Comparison of ENCODE assay signal across 1 cellular context in the genomic region with DNA sequence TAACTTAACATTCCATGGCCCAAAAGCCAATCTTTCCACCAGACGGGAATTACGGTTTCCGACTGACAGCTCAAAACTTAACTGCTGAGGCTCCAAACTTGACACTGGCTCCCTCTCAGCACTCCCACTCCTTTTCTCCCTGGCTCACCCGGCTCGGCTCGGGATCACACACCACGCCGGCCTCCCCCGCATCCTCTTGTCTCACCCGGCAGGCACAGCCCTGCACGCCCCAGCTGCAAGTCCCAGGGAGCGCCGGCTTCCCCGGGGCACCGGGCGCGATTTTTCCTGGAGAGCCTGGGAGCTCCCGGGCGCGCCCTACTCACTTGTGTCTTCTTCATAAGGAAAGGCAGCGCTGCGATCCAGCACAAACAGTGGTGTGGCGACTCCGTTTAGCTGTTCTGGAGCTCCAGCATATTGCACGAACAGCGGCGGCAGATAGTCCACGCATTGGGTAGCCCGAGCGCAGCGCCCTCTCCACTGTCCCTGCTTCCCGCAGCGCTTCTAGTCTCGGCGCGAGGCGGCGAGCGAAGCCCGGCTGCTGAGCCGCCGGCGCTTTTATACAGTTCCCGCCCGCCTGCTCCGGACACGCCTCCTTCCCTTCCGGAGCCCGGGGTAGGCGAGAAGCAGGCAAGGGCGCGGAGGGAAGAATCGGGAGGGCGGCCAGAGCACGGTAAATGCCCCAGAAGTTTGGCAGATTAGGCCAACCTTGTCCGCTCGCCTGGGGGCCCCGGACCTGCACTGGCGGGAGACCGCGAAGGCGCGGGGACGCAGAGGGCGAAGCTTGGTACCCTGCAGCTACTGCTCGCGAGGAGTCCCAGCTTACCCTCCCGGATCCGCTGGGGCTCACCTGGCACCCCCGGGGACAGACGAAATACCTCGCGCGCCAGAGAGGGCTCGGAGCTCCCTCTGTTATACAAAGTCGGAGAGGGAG.
A peak's percentile ranks its signal among the peaks of the same experiment; 100 is the strongest.
TF ChIP-seq lines count a peak whose summit lies in the region.

A gene with protein sequence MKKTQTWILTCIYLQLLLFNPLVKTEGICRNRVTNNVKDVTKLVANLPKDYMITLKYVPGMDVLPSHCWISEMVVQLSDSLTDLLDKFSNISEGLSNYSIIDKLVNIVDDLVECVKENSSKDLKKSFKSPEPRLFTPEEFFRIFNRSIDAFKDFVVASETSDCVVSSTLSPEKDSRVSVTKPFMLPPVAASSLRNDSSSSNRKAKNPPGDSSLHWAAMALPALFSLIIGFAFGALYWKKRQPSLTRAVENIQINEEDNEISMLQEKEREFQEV (minus strand): TSS at position 531 of the 931 bp plus-strand sequence. CDS start 193 bp downstream, at position 338.

TF ChIP-seq in HEK293, 187 proteins besides CTCF, POLR2A, EP300 and RAD21 (continued from another document):
- TF ChIP-seq, protein P1, sequence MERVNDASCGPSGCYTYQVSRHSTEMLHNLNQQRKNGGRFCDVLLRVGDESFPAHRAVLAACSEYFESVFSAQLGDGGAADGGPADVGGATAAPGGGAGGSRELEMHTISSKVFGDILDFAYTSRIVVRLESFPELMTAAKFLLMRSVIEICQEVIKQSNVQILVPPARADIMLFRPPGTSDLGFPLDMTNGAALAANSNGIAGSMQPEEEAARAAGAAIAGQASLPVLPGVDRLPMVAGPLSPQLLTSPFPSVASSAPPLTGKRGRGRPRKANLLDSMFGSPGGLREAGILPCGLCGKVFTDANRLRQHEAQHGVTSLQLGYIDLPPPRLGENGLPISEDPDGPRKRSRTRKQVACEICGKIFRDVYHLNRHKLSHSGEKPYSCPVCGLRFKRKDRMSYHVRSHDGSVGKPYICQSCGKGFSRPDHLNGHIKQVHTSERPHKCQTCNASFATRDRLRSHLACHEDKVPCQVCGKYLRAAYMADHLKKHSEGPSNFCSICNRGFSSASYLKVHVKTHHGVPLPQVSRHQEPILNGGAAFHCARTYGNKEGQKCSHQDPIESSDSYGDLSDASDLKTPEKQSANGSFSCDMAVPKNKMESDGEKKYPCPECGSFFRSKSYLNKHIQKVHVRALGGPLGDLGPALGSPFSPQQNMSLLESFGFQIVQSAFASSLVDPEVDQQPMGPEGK (tag by site-specific recombination; IDR thresholded peaks at IDR 0.05) = peak; percentile 85
- TF ChIP-seq WT1 (tag by site-specific recombination; IDR thresholded peaks at IDR 0.05) = peak; percentile 17; the same call in 1 of the 2 replicates
- TF ChIP-seq ZNF792 (tag by site-specific recombination; IDR thresholded peaks at IDR 0.05) = no peak
- TF ChIP-seq REPIN1 (tag by site-specific recombination; IDR thresholded peaks at IDR 0.05; ENCODE audit: low read depth) = no peak
- TF ChIP-seq ZNF223 (tag by site-specific recombination; IDR thresholded peaks at IDR 0.05) = no peak
- TF ChIP-seq ZNF585B (tag by site-specific recombination; IDR thresholded peaks at IDR 0.05) = no peak
- peak; percentile 73 for TF ChIP-seq ZNF335 (tag by site-specific recombination; conservative IDR thresholded peaks at IDR 0.05)
- TF ChIP-seq SCRT2 (tag by site-specific recombination; IDR thresholded peaks at IDR 0.05) = no peak
- TF ChIP-seq ZSCAN16 (tag by site-specific recombination; IDR thresholded peaks at IDR 0.05) = no peak
- no peak for TF ChIP-seq ZNF416 (tag by site-specific recombination; IDR thresholded peaks at IDR 0.05)
- TF ChIP-seq SCRT1 (tag by site-specific recombination; IDR thresholded peaks at IDR 0.05; ENCODE audit: borderline replicate concordance) = no peak
- TF ChIP-seq ZNF132 (tag by site-specific recombination; IDR thresholded peaks at IDR 0.05; ENCODE audit: borderline replicate concordance) = no peak
- TF ChIP-seq, protein P2, sequence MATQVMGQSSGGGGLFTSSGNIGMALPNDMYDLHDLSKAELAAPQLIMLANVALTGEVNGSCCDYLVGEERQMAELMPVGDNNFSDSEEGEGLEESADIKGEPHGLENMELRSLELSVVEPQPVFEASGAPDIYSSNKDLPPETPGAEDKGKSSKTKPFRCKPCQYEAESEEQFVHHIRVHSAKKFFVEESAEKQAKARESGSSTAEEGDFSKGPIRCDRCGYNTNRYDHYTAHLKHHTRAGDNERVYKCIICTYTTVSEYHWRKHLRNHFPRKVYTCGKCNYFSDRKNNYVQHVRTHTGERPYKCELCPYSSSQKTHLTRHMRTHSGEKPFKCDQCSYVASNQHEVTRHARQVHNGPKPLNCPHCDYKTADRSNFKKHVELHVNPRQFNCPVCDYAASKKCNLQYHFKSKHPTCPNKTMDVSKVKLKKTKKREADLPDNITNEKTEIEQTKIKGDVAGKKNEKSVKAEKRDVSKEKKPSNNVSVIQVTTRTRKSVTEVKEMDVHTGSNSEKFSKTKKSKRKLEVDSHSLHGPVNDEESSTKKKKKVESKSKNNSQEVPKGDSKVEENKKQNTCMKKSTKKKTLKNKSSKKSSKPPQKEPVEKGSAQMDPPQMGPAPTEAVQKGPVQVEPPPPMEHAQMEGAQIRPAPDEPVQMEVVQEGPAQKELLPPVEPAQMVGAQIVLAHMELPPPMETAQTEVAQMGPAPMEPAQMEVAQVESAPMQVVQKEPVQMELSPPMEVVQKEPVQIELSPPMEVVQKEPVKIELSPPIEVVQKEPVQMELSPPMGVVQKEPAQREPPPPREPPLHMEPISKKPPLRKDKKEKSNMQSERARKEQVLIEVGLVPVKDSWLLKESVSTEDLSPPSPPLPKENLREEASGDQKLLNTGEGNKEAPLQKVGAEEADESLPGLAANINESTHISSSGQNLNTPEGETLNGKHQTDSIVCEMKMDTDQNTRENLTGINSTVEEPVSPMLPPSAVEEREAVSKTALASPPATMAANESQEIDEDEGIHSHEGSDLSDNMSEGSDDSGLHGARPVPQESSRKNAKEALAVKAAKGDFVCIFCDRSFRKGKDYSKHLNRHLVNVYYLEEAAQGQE (tag by site-specific recombination; IDR thresholded peaks at IDR 0.05) = peak; percentile 35; the same call in 1 of the 2 replicates
- TF ChIP-seq ZNF549 (tag by site-specific recombination; IDR thresholded peaks at IDR 0.05) = no peak
- TF ChIP-seq ZNF544 (tag by site-specific recombination; IDR thresholded peaks at IDR 0.05) = no peak
- TF ChIP-seq ZNF184 (tag by site-specific recombination; IDR thresholded peaks at IDR 0.05) = 0 out of 2 replicates have a peak, but pooled peaks have one; percentile 13
- TF ChIP-seq MZF1 (tag by site-specific recombination; IDR thresholded peaks at IDR 0.05; ENCODE audit: borderline replicate concordance) = peak; percentile 71; the same call in 1 of the 2 replicates
- no peak for TF ChIP-seq ZNF555 (tag by site-specific recombination; conservative IDR thresholded peaks at IDR 0.05)
- TF ChIP-seq OSR2 (tag by site-specific recombination; IDR thresholded peaks at IDR 0.05) = 0 out of 2 replicates have a peak, but pooled peaks have one; percentile 5
- peak; percentile 93 for TF ChIP-seq ZNF341 (tag by site-specific recombination; IDR thresholded peaks at IDR 0.05; ENCODE audit: low read depth)
- no peak for TF ChIP-seq GLI2 (tag by site-specific recombination; IDR thresholded peaks at IDR 0.05; ENCODE audit: borderline replicate concordance, low read depth)
- TF ChIP-seq, protein P3, sequence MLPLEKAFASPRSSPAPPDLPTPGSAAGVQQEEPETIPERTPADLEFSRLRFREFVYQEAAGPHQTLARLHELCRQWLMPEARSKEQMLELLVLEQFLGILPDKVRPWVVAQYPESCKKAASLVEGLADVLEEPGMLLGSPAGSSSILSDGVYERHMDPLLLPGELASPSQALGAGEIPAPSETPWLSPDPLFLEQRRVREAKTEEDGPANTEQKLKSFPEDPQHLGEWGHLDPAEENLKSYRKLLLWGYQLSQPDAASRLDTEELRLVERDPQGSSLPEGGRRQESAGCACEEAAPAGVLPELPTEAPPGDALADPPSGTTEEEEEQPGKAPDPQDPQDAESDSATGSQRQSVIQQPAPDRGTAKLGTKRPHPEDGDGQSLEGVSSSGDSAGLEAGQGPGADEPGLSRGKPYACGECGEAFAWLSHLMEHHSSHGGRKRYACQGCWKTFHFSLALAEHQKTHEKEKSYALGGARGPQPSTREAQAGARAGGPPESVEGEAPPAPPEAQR (tag by site-specific recombination; IDR thresholded peaks at IDR 0.05) = no peak
- TF ChIP-seq, protein P4, sequence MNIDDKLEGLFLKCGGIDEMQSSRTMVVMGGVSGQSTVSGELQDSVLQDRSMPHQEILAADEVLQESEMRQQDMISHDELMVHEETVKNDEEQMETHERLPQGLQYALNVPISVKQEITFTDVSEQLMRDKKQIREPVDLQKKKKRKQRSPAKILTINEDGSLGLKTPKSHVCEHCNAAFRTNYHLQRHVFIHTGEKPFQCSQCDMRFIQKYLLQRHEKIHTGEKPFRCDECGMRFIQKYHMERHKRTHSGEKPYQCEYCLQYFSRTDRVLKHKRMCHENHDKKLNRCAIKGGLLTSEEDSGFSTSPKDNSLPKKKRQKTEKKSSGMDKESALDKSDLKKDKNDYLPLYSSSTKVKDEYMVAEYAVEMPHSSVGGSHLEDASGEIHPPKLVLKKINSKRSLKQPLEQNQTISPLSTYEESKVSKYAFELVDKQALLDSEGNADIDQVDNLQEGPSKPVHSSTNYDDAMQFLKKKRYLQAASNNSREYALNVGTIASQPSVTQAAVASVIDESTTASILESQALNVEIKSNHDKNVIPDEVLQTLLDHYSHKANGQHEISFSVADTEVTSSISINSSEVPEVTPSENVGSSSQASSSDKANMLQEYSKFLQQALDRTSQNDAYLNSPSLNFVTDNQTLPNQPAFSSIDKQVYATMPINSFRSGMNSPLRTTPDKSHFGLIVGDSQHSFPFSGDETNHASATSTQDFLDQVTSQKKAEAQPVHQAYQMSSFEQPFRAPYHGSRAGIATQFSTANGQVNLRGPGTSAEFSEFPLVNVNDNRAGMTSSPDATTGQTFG (tag by site-specific recombination; IDR thresholded peaks at IDR 0.05; ENCODE audit: borderline replicate concordance) = no peak
- TF ChIP-seq, protein P5, sequence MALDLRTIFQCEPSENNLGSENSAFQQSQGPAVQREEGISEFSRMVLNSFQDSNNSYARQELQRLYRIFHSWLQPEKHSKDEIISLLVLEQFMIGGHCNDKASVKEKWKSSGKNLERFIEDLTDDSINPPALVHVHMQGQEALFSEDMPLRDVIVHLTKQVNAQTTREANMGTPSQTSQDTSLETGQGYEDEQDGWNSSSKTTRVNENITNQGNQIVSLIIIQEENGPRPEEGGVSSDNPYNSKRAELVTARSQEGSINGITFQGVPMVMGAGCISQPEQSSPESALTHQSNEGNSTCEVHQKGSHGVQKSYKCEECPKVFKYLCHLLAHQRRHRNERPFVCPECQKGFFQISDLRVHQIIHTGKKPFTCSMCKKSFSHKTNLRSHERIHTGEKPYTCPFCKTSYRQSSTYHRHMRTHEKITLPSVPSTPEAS (tag by site-specific recombination; IDR thresholded peaks at IDR 0.05) = no peak
- TF ChIP-seq ZNF155 (tag by site-specific recombination; IDR thresholded peaks at IDR 0.05) = no peak
- TF ChIP-seq KLF9 (tag by site-specific recombination; IDR thresholded peaks at IDR 0.05; ENCODE audit: low read depth) = peak; percentile 88
- TF ChIP-seq ZSCAN30 (tag by site-specific recombination; IDR thresholded peaks at IDR 0.05) = peak; percentile 69; the same call in 1 of the 2 replicates
- TF ChIP-seq, protein P6, sequence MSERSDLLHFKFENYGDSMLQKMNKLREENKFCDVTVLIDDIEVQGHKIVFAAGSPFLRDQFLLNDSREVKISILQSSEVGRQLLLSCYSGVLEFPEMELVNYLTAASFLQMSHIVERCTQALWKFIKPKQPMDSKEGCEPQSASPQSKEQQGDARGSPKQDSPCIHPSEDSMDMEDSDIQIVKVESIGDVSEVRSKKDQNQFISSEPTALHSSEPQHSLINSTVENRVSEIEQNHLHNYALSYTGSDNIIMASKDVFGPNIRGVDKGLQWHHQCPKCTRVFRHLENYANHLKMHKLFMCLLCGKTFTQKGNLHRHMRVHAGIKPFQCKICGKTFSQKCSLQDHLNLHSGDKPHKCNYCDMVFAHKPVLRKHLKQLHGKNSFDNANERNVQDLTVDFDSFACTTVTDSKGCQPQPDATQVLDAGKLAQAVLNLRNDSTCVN (tag by site-specific recombination; optimal IDR thresholded peaks at IDR 0.05) = peak; percentile 84
- TF ChIP-seq ZBTB20 (tag by site-specific recombination; IDR thresholded peaks at IDR 0.05) = peak; percentile 99
- 0 out of 2 replicates have a peak, but pooled peaks have one; percentile 27 for TF ChIP-seq ZNF843 (tag by site-specific recombination; IDR thresholded peaks at IDR 0.05)
- peak; percentile 70 for TF ChIP-seq ZIC2 (tag by site-specific recombination; IDR thresholded peaks at IDR 0.05)
- TF ChIP-seq, protein P7, sequence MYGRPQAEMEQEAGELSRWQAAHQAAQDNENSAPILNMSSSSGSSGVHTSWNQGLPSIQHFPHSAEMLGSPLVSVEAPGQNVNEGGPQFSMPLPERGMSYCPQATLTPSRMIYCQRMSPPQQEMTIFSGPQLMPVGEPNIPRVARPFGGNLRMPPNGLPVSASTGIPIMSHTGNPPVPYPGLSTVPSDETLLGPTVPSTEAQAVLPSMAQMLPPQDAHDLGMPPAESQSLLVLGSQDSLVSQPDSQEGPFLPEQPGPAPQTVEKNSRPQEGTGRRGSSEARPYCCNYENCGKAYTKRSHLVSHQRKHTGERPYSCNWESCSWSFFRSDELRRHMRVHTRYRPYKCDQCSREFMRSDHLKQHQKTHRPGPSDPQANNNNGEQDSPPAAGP (tag by site-specific recombination; IDR thresholded peaks at IDR 0.05) = peak; percentile 24
- no peak for TF ChIP-seq ZNF623 (tag by site-specific recombination; IDR thresholded peaks at IDR 0.05)
- TF ChIP-seq, protein P8, sequence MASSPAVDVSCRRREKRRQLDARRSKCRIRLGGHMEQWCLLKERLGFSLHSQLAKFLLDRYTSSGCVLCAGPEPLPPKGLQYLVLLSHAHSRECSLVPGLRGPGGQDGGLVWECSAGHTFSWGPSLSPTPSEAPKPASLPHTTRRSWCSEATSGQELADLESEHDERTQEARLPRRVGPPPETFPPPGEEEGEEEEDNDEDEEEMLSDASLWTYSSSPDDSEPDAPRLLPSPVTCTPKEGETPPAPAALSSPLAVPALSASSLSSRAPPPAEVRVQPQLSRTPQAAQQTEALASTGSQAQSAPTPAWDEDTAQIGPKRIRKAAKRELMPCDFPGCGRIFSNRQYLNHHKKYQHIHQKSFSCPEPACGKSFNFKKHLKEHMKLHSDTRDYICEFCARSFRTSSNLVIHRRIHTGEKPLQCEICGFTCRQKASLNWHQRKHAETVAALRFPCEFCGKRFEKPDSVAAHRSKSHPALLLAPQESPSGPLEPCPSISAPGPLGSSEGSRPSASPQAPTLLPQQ (tag by site-specific recombination; IDR thresholded peaks at IDR 0.05) = no peak
- TF ChIP-seq ZNF10 (tag by site-specific recombination; IDR thresholded peaks at IDR 0.05) = no peak
- peak; percentile 36; the same call in 1 of the 2 replicates for TF ChIP-seq ZNF629 (tag by site-specific recombination; IDR thresholded peaks at IDR 0.05)
- TF ChIP-seq ZNF133 (tag by site-specific recombination; IDR thresholded peaks at IDR 0.05) = no peak
- TF ChIP-seq ZNF548 (tag by site-specific recombination; IDR thresholded peaks at IDR 0.05) = no peak
